In genomic region chr10:86188326-86188725, GRCh38 we compare ENCODE assay signal across 18 cellular contexts.
DNase-seq lines count a peak whose midpoint lies in the region; ATAC-seq and TF ChIP-seq lines count a peak whose summit lies in the region.
"Had no signal": no experiment of that assay in that cellular context is flagged by ENCODE, and none has a peak within 500 bp of the region (broad histone marks: within the 10 kb centered on the region; RNA-seq: fewer than 3 reads in every experiment).

No MANE protein-coding gene starts in this region.

- TF ChIP-seq CTCF in GM13976 (IDR thresholded peaks at IDR 0.05; ENCODE audit: borderline replicate concordance, control extremely low read depth, extremely low read depth, insufficient read depth, missing control alignments): no peak

- ATAC-seq in sciatic nerve (no peak), HG03095 (IDR thresholded peaks at IDR 0.05; ENCODE audit: unreplicated experiment) (no peak)
- ATAC-seq: A549, HCT116 had no signal

- in situ Hi-C loops in GM13976 (cut with MboI; ENCODE audit: low sequenced_read_pairs, unreplicated experiment): no loop called here

- intact Hi-C loops in sciatic nerve (cut with DNase I): no loop called here

- H3K27ac ChIP-seq in angular gyrus (ENCODE audit: low read depth, low read length): peak overlapping the region; percentile 52
- H3K27ac ChIP-seq: A549, GM23248, Peyer's patch had no signal

- DNase-seq in C1 segment of cervical spinal cord (lab: John Stamatoyannopoulos, UW): peak in 9 of 14 donors; percentile 21 to 62 (median 48)
- DNase-seq in medulla oblongata (ENCODE audit: extremely low spot score): peak; percentile 81
- peak; percentile 25 for DNase-seq in sciatic nerve (ENCODE audit: low spot score)
- DNase-seq in GM13976 (ENCODE audit: low spot score): no peak
- no peak for DNase-seq in LoVo (ENCODE audit: low spot score)
- DNase-seq in NCI-H748 (lab: John Stamatoyannopoulos, UW; ENCODE audit: unreplicated experiment): no peak
- DNase-seq: Caco-2, DMS79, GM23248, MV-4-11, NCI-H146, NCI-H82, Right ventricle myocardium superior had no signal

Comparison
In these comparisons a context has a peak if more than half of its experiments do, and no peak if none do; other contexts are left out.
1. DNase-seq: peak in C1 segment of cervical spinal cord (9 of 14), medulla oblongata (single experiment) and sciatic nerve (single experiment); none in GM13976 (single experiment), LoVo (single experiment) and NCI-H748 (single experiment).